In genomic region chr9:4062966-4063365, GRCh38 we compare ENCODE assay signal across 18 cellular contexts.
A peak's percentile ranks its signal among the peaks of the same experiment; 100 is the strongest.
DNase-seq lines count a peak whose midpoint lies in the region; TF ChIP-seq lines count a peak whose summit lies in the region.
"Had no signal": no experiment of that assay in that cellular context is flagged by ENCODE, and none has a peak within 500 bp of the region (broad histone marks: within the 10 kb centered on the region; RNA-seq: fewer than 3 reads in every experiment).

No MANE protein-coding gene starts in this region.

- H2BK12ac ChIP-seq in mesenchymal stem cell (ENCODE audit: low read length in 2 of 2) = no peak overlapping the region

- H3K36me3 ChIP-seq in BLaER1 (no peaks in the 10 kb centered on the region), adipocyte (ENCODE audit: control insufficient read depth, insufficient read depth, low read length, severe bottlenecking) (no peaks in the 10 kb centered on the region), mesenchymal stem cell (ENCODE audit: control insufficient read depth in 1 of 2, insufficient read depth in 2 of 2, low read depth in 1 of 2, low read length in 2 of 2) (peaks cover 2 to 8% of the 10 kb centered on the region in 2 experiments), sigmoid colon (no peaks in the 10 kb centered on the region)
- H3K36me3 ChIP-seq: BE2C had no signal

- peaks cover 29% of the 10 kb centered on the region for H3K9me3 ChIP-seq in BLaER1
- peaks cover 6% of the 10 kb centered on the region for H3K9me3 ChIP-seq in adipocyte (ENCODE audit: control insufficient read depth, low read length)
- H3K9me3 ChIP-seq in mesenchymal stem cell (ENCODE audit: control insufficient read depth, low read length) = peaks cover 11% of the 10 kb centered on the region
- H3K9me3 ChIP-seq in sigmoid colon = peaks cover 0 to 6% (median 4%) of the 10 kb centered on the region in 4 donors
- H3K9me3 ChIP-seq: BE2C, SK-N-SH had no signal

- H2AK5ac ChIP-seq in mesenchymal stem cell (ENCODE audit: low read length, severe bottlenecking) = no peak overlapping the region

- H3K4me1 ChIP-seq in BLaER1 = peaks cover 18% of the 10 kb centered on the region
- peaks cover 27% of the 10 kb centered on the region for H3K4me1 ChIP-seq in adipocyte (ENCODE audit: control insufficient read depth, insufficient read depth, low read length)
- peaks cover 10% of the 10 kb centered on the region for H3K4me1 ChIP-seq in mesenchymal stem cell (ENCODE audit: control insufficient read depth, insufficient read depth, low read depth, low read length)
- no peaks in the 10 kb centered on the region for H3K4me1 ChIP-seq in sigmoid colon
- H3K4me1 ChIP-seq: BE2C had no signal

- H3K79me1 ChIP-seq in mesenchymal stem cell (replicated peaks; ENCODE audit: low read length, poor library complexity, severe bottlenecking) = peaks cover 22% of the 10 kb centered on the region

- H3K9ac ChIP-seq in BLaER1 (no peak overlapping the region), adipocyte (ENCODE audit: low read length) (no peak overlapping the region), mesenchymal stem cell (ENCODE audit: low read length) (no peak overlapping the region)
- H3K9ac ChIP-seq: SK-N-SH had no signal

- H3K18ac ChIP-seq in mesenchymal stem cell (ENCODE audit: low read depth in 1 of 2, low read length in 2 of 2) = no peak overlapping the region

- no peak overlapping the region for H4K8ac ChIP-seq in mesenchymal stem cell (ENCODE audit: low read length)

- no peak for TF ChIP-seq POLR2A in sigmoid colon (IDR thresholded peaks at IDR 0.05)

- TF ChIP-seq CTCF in sigmoid colon (IDR thresholded peaks at IDR 0.05) = no peak

- DNase-seq in adipocyte (ENCODE audit: low read depth) = peak; percentile 57
- peak; percentile 34 for DNase-seq in fibroblast of gingiva (ENCODE audit: low read depth)
- DNase-seq in mesenchymal stem cell = no peak
- DNase-seq in NCI-H748 treated with DMSO at 0.1 percent for 48 hours (lab: John Stamatoyannopoulos, UW) = no peak
- no peak for DNase-seq in sigmoid colon
- DNase-seq in AG20443 (ENCODE audit: low spot score) = no peak
- no peak for DNase-seq in central memory CD4-positive, alpha-beta T cell
- DNase-seq: BE2C; CD8-positive, alpha-beta memory T cell; GOT3; HFFc6; Karpas-422; NCI-H2081 treated with DMSO at 0.1 percent for 48 hours; NCI-H446 treated with DMSO at 0.1 percent for 48 hours; NCI-H774; PC-9; SK-N-SH had no signal

- intact Hi-C loops in sigmoid colon (cut with DNase I) = no loop called here

- H4K91ac ChIP-seq in mesenchymal stem cell (ENCODE audit: low read length) = no peak overlapping the region

- H2BK5ac ChIP-seq in mesenchymal stem cell (ENCODE audit: low read depth, low read length, poor library complexity, severe bottlenecking) = no peak overlapping the region

- H3K27ac ChIP-seq in BLaER1 = no peak overlapping the region
- H3K27ac ChIP-seq in mesenchymal stem cell (ENCODE audit: low read length, poor library complexity, severe bottlenecking) = peak overlapping the region; percentile 83
- H3K27ac ChIP-seq in sigmoid colon = no peak overlapping the region
- H3K27ac ChIP-seq: PC-9 had no signal

- no peak overlapping the region for H3K4ac ChIP-seq in mesenchymal stem cell (ENCODE audit: low read depth in 1 of 2, low read length in 2 of 2)

- no peak overlapping the region for H3K14ac ChIP-seq in mesenchymal stem cell (ENCODE audit: low read length in 2 of 2)

- H3K27me3 ChIP-seq in BLaER1 = no peaks in the 10 kb centered on the region
- no peaks in the 10 kb centered on the region for H3K27me3 ChIP-seq in adipocyte (replicated peaks; ENCODE audit: control insufficient read depth, insufficient read depth, low read length)
- no peaks in the 10 kb centered on the region for H3K27me3 ChIP-seq in mesenchymal stem cell (ENCODE audit: control insufficient read depth in 1 of 2, insufficient read depth in 1 of 2, low read length in 2 of 2)
- no peaks in the 10 kb centered on the region for H3K27me3 ChIP-seq in sigmoid colon
- H3K27me3 ChIP-seq: BE2C had no signal

- H3K4me3 ChIP-seq in BLaER1 = no peak overlapping the region
- H3K4me3 ChIP-seq in adipocyte (ENCODE audit: low read length) = no peak overlapping the region
- H3K4me3 ChIP-seq in mesenchymal stem cell (ENCODE audit: insufficient read depth in 1 of 2, low read depth in 1 of 2, low read length in 2 of 2) = no peak overlapping the region
- H3K4me3 ChIP-seq in sigmoid colon = no peak overlapping the region
- H3K4me3 ChIP-seq: PC-9 had no signal

- H3K4me2 ChIP-seq in BLaER1 (peak overlapping the region; percentile 27), mesenchymal stem cell (ENCODE audit: low read length, poor library complexity, severe bottlenecking) (no peak overlapping the region)
- H3K4me2 ChIP-seq: PC-9, SK-N-SH had no signal

- WGBS in mesenchymal stem cell = 65% methylated on average over 1 of the region's 1 CpG
- 85 to 87% methylated on average over 1 of the region's 1 CpG for WGBS in sigmoid colon, 2 donors

- H4K20me1 ChIP-seq in BLaER1 = no peaks in the 10 kb centered on the region

- no peak overlapping the region for H2AFZ ChIP-seq in mesenchymal stem cell (ENCODE audit: low read depth, low read length)
- H2AFZ ChIP-seq: PC-9 had no signal

- H3K23ac ChIP-seq in mesenchymal stem cell (ENCODE audit: low read length in 2 of 2) = no peak overlapping the region

- TF ChIP-seq EP300 in sigmoid colon (IDR thresholded peaks at IDR 0.05) = no peak

- no peak overlapping the region for H2BK15ac ChIP-seq in mesenchymal stem cell (ENCODE audit: low read depth, poor library complexity, severe bottlenecking)

- H2BK120ac ChIP-seq in mesenchymal stem cell (ENCODE audit: low read depth, low read length) = no peak overlapping the region

Comparison
In these comparisons a context has a peak if more than half of its experiments do, and no peak if none do; other contexts are left out.
1. DNase-seq: peak in adipocyte (single experiment) and fibroblast of gingiva (single experiment); none in mesenchymal stem cell (single experiment), NCI-H748 treated with DMSO at 0.1 percent for 48 hours (single experiment), sigmoid colon (single experiment), AG20443 (single experiment) and central memory CD4-positive, alpha-beta T cell (single experiment).